Comparison of ENCODE assay signal across 17 cellular contexts in genomic region chr1:27192039-27192529, GRCh38. TPM values are rescaled to one million over a fixed set of nuclear protein-coding genes. Genes with fewer than 3 reads are reported as not detected.
DNase-seq lines count a peak whose midpoint lies in the region; ATAC-seq and TF ChIP-seq lines count a peak whose summit lies in the region.
"Had no signal": no experiment of that assay in that cellular context is flagged by ENCODE, and none has a peak within 500 bp of the region (broad histone marks: within the 10 kb centered on the region; RNA-seq: fewer than 3 reads in every experiment).

No MANE protein-coding gene starts in this region.

- H3K4me3 ChIP-seq in foreskin fibroblast (ENCODE audit: low read depth in 1 of 2, low read length in 2 of 2) = no peak overlapping the region

- TF ChIP-seq CTCF in RWPE1 (conservative IDR thresholded peaks at IDR 0.05; ENCODE audit: low read depth) (no peak), foreskin fibroblast (IDR thresholded peaks at IDR 0.05; ENCODE audit: low read depth, low read length) (no peak)

- no peaks in the 10 kb centered on the region for H3K36me3 Mint-ChIP-seq in activated naive CD4-positive, alpha-beta T cell treated with anti-CD3 and anti-CD28 coated beads for 36 hours (ENCODE audit: low read depth)
- H3K36me3 Mint-ChIP-seq: activated naive CD8-positive, alpha-beta T cell treated with anti-CD3 and anti-CD28 coated beads, Interleukin-2, amount 10 ng/mL, durations not matched to agents 7 days and 5 days had no signal

- no peaks in the 10 kb centered on the region for H3K4me1 Mint-ChIP-seq in activated naive CD4-positive, alpha-beta T cell treated with anti-CD3 and anti-CD28 coated beads for 36 hours (ENCODE audit: low read depth)
- H3K4me1 Mint-ChIP-seq: activated naive CD8-positive, alpha-beta T cell treated with anti-CD3 and anti-CD28 coated beads, Interleukin-2, amount 10 ng/mL, durations not matched to agents 7 days and 5 days; nephron progenitor cell had no signal

- DNase-seq in HS-27A (ENCODE audit: low read depth) (peak; percentile 40), RWPE1 (ENCODE audit: low spot score) (peak; percentile 75), foreskin fibroblast (peak; percentile 20 to 56), stromal cell of bone marrow (ENCODE audit: low read depth) (peak; percentile 24), EL (no peak)
- no peak for DNase-seq in activated naive CD4-positive, alpha-beta T cell treated with anti-CD3 and anti-CD28 coated beads for 36 hours
- DNase-seq: activated CD8-positive, alpha-beta memory T cell treated with anti-CD3 and anti-CD28 coated beads, Interleukin-2, amount 50 U/mL, for 4 hours; activated naive CD8-positive, alpha-beta T cell treated with anti-CD3 and anti-CD28 coated beads, Interleukin-2, amount 10 ng/mL, durations not matched to agents 7 days and 5 days; COR-L47; islet precursor cell; MM.1S; NCI-H446 treated with DMSO at 0.1 percent for 48 hours; nephron progenitor cell; SHP77 had no signal

- no peak overlapping the region for H3K4me3 Mint-ChIP-seq in activated naive CD4-positive, alpha-beta T cell treated with anti-CD3 and anti-CD28 coated beads for 36 hours
- H3K4me3 Mint-ChIP-seq: activated naive CD8-positive, alpha-beta T cell treated with anti-CD3 and anti-CD28 coated beads, Interleukin-2, amount 10 ng/mL, durations not matched to agents 7 days and 5 days; nephron progenitor cell had no signal

- CTCF ChIA-PET in RWPE1 (lab: Yijun Ruan, JAX) = interaction anchor here (0.6 to 1.0 kb wide), 2 partner anchors 80 to 710 kb away, joined by 3 read pairs; no protein-coding TSS in a partner anchor
- CTCF ChIA-PET in activated naive CD4-positive, alpha-beta T cell treated with anti-CD3 and anti-CD28 coated beads for 36 hours (lab: Charles Lee) = no interaction called here

- H3K27me3 Mint-ChIP-seq in activated naive CD4-positive, alpha-beta T cell treated with anti-CD3 and anti-CD28 coated beads for 36 hours (ENCODE audit: low read depth) = no peaks in the 10 kb centered on the region

- H3K27ac Mint-ChIP-seq in activated naive CD4-positive, alpha-beta T cell treated with anti-CD3 and anti-CD28 coated beads for 36 hours = no peak overlapping the region
- H3K27ac Mint-ChIP-seq: activated naive CD8-positive, alpha-beta T cell treated with anti-CD3 and anti-CD28 coated beads, Interleukin-2, amount 10 ng/mL, durations not matched to agents 7 days and 5 days had no signal

- POLR2A ChIA-PET in RWPE1 (lab: Yijun Ruan, JAX; ENCODE audit: low non-redundant PET) = interaction anchor here (1.2 kb wide), 1 partner anchor 38 kb away, joined by 3 read pairs; the partner anchor contains the start of gene SLC9A1

- no peaks in the 10 kb centered on the region for H3K9me3 Mint-ChIP-seq in activated naive CD4-positive, alpha-beta T cell treated with anti-CD3 and anti-CD28 coated beads for 36 hours
- H3K9me3 Mint-ChIP-seq: activated naive CD8-positive, alpha-beta T cell treated with anti-CD3 and anti-CD28 coated beads, Interleukin-2, amount 10 ng/mL, durations not matched to agents 7 days and 5 days had no signal

- peak overlapping the region; percentile 88 for H3K27ac ChIP-seq in RWPE1
- H3K27ac ChIP-seq: VCaP had no signal

- intact Hi-C loops in activated naive CD4-positive, alpha-beta T cell treated with anti-CD3 and anti-CD28 coated beads for 36 hours (cut with micrococcal nuclease) = loop anchor here (2.0 kb wide), 1 partner anchor 143 kb away; no protein-coding TSS in a partner anchor

- ATAC-seq in HG03175 (IDR thresholded peaks at IDR 0.05; ENCODE audit: unreplicated experiment) = no peak
- ATAC-seq: sciatic nerve had no signal

RNA-seq across cellular contexts. Expression of gene SLC9A1, which starts 37.2 kb away (rescaled TPM):
- total RNA-seq in activated naive CD4-positive, alpha-beta T cell treated with anti-CD3 and anti-CD28 coated beads for 36 hours = 10 to 100 TPM; 15.4 to 16.5 TPM

RNA-seq across cellular contexts. Expression of gene WDTC1, which starts 42.3 kb away (rescaled TPM):
- 10 to 100 TPM; 22.6 to 22.9 TPM for total RNA-seq in activated naive CD4-positive, alpha-beta T cell treated with anti-CD3 and anti-CD28 coated beads for 36 hours

Comparison
In these comparisons a context has a peak if more than half of its experiments do, and no peak if none do; other contexts are left out.
1. DNase-seq: peak in HS-27A (single experiment), RWPE1 (single experiment), foreskin fibroblast (2 of 2) and stromal cell of bone marrow (single experiment); none in activated naive CD4-positive, alpha-beta T cell treated with anti-CD3 and anti-CD28 coated beads for 36 hours (single experiment) and EL (single experiment).